ENCODE assay signal across 24 cellular contexts in genomic region chr15:41877631-41878354, GRCh38. TPM values are rescaled to one million over a fixed set of nuclear protein-coding genes. Genes with fewer than 3 reads are reported as not detected.
A peak's percentile ranks its signal among the peaks of the same experiment; 100 is the strongest.
DNase-seq lines count a peak whose midpoint lies in the region; ATAC-seq and TF ChIP-seq lines count a peak whose summit lies in the region.
"Had no signal": no experiment of that assay in that cellular context is flagged by ENCODE, and none has a peak within 500 bp of the region (broad histone marks: within the 10 kb centered on the region; RNA-seq: fewer than 3 reads in every experiment).

No MANE protein-coding gene starts in this region.

- intact Hi-C loops in MCF 10A (cut with micrococcal nuclease), result no loop called here
- intact Hi-C loops in upper lobe of right lung (cut with DNase I), result no loop called here

- CTCF ChIA-PET in MCF 10A (lab: Yijun Ruan, JAX), result interaction anchor here (0.5 kb wide), 1 partner anchor 197 kb away, joined by 3 read pairs; no protein-coding TSS in a partner anchor

- H3K9me3 ChIP-seq in endodermal cell (ENCODE audit: control insufficient read depth, low read length) (no peaks in the 10 kb centered on the region), upper lobe of right lung (no peaks in the 10 kb centered on the region)
- H3K9me3 ChIP-seq: psoas muscle had no signal

- no peak overlapping the region for H3K27ac Mint-ChIP-seq in MCF 10A (ENCODE audit: low read depth, unreplicated experiment)
- H3K27ac Mint-ChIP-seq in endodermal cell, result no peak overlapping the region
- H3K27ac Mint-ChIP-seq: activated CD4-positive, alpha-beta memory T cell treated with anti-CD3 and anti-CD28 coated beads for 36 hours; activated T-helper 17 cell treated with anti-CD3 and anti-CD28 coated beads, Interleukin-2, amount 50 U/mL, for 72 hours; B cell had no signal

- WGBS in endodermal cell (ENCODE audit: insufficient coverage in 1 of 2, insufficient read length in 1 of 2), 2 experiments, result 83 to 87% methylated on average over 11 to 13 of the region's 13 CpGs

- POLR2A ChIA-PET in MCF 10A (lab: Yijun Ruan, JAX), result no interaction called here

- H3K4me1 Mint-ChIP-seq in MCF 10A (ENCODE audit: insufficient read depth, unreplicated experiment) (peaks cover 2% of the 10 kb centered on the region), endodermal cell (peaks cover 1% of the 10 kb centered on the region)
- H3K4me1 Mint-ChIP-seq: stimulated activated naive CD8-positive, alpha-beta T cell treated with anti-CD3 and anti-CD28 coated beads, Interleukin-15, amount 100 ng/mL, for 72 hours had no signal

- H3K27ac ChIP-seq in endodermal cell (ENCODE audit: low read depth, low read length) (no peak overlapping the region), upper lobe of right lung (no peak overlapping the region)
- H3K27ac ChIP-seq: brain microvascular endothelial cell, psoas muscle had no signal

- no peaks in the 10 kb centered on the region for H3K27me3 Mint-ChIP-seq in MCF 10A (ENCODE audit: insufficient read depth, unreplicated experiment)
- H3K27me3 Mint-ChIP-seq in endodermal cell (ENCODE audit: insufficient read depth), result peaks cover 34% of the 10 kb centered on the region

- peak; percentile 3 for ATAC-seq in upper lobe of right lung
- ATAC-seq: activated T-helper 17 cell treated with anti-CD3 and anti-CD28 coated beads, Interleukin-2, amount 50 U/mL, for 72 hours; left lobe of liver; stimulated activated naive CD8-positive, alpha-beta T cell treated with anti-CD3 and anti-CD28 coated beads, Interleukin-15, amount 100 ng/mL, for 72 hours had no signal

- H3K9ac ChIP-seq in endodermal cell (ENCODE audit: extremely low read depth, low read length, poor library complexity, severe bottlenecking), result no peak overlapping the region

- H3K4me3 Mint-ChIP-seq in MCF 10A (ENCODE audit: unreplicated experiment) (no peak overlapping the region), endodermal cell (no peak overlapping the region)
- H3K4me3 Mint-ChIP-seq: activated CD4-positive, alpha-beta memory T cell treated with anti-CD3 and anti-CD28 coated beads for 36 hours; activated T-helper 17 cell treated with anti-CD3 and anti-CD28 coated beads, Interleukin-2, amount 50 U/mL, for 72 hours; B cell; stimulated activated naive CD8-positive, alpha-beta T cell treated with anti-CD3 and anti-CD28 coated beads, Interleukin-15, amount 100 ng/mL, for 72 hours had no signal

- H3K27me3 ChIP-seq in endodermal cell (ENCODE audit: control insufficient read depth, insufficient read depth, low read length, poor library complexity, severe bottlenecking), result peaks cover 32% of the 10 kb centered on the region
- H3K27me3 ChIP-seq in upper lobe of right lung, result no peaks in the 10 kb centered on the region
- H3K27me3 ChIP-seq: brain microvascular endothelial cell had no signal

- H3K36me3 ChIP-seq in endodermal cell (ENCODE audit: control insufficient read depth, insufficient read depth, low read length) (no peaks in the 10 kb centered on the region), upper lobe of right lung (no peaks in the 10 kb centered on the region)
- H3K36me3 ChIP-seq: brain microvascular endothelial cell had no signal

- H3K4me3 ChIP-seq in endodermal cell (ENCODE audit: low read length) (no peak overlapping the region), upper lobe of right lung (no peak overlapping the region)
- H3K4me3 ChIP-seq: dorsolateral prefrontal cortex, psoas muscle had no signal

- DNase-seq in T47D (ENCODE audit: low read depth in 1 of 2, low spot score in 1 of 2) (peak; percentile 73 to 92), MCF 10A (ENCODE audit: unreplicated experiment) (no peak), NCI-H2029 treated with DMSO at 0.1 percent for 48 hours (lab: John Stamatoyannopoulos, UW) (peak; percentile 22), endodermal cell (no peak), upper lobe of right lung (no peak), GM03348 (ENCODE audit: low spot score) (no peak), RKO (ENCODE audit: low spot score) (no peak), Ammon's horn (ENCODE audit: low spot score) (no peak)
- DNase-seq: activated CD4-positive, alpha-beta memory T cell treated with anti-CD3 and anti-CD28 coated beads for 36 hours; activated CD4-positive, CD25-positive, alpha-beta regulatory T cell treated with anti-CD3 and anti-CD28 coated beads, Interleukin-2, amount 50 U/mL, for 72 hours; activated CD8-positive, alpha-beta memory T cell treated with anti-CD3 and anti-CD28 coated beads, Interleukin-2, amount 50 U/mL, for 4 hours; activated naive CD4-positive, alpha-beta T cell treated with anti-CD3 and anti-CD28 coated beads, Interleukin-2, amount 50 U/mL, for 16 hours; amniotic stem cell; brain microvascular endothelial cell; NCI-H1694 treated with DMSO at 0.1 percent for 48 hours; NCI-H446 treated with DMSO at 0.1 percent for 48 hours; SHP77 treated with DMSO at 0.1 percent for 48 hours; stimulated activated naive CD8-positive, alpha-beta T cell treated with anti-CD3 and anti-CD28 coated beads, Interleukin-15, amount 100 ng/mL, for 72 hours; T-helper 1 cell had no signal

- no peaks in the 10 kb centered on the region for H3K9me3 Mint-ChIP-seq in MCF 10A (ENCODE audit: unreplicated experiment)
- H3K9me3 Mint-ChIP-seq in endodermal cell, result no peaks in the 10 kb centered on the region
- H3K9me3 Mint-ChIP-seq: activated CD4-positive, alpha-beta memory T cell treated with anti-CD3 and anti-CD28 coated beads for 36 hours; activated T-helper 17 cell treated with anti-CD3 and anti-CD28 coated beads, Interleukin-2, amount 50 U/mL, for 72 hours; stimulated activated naive CD8-positive, alpha-beta T cell treated with anti-CD3 and anti-CD28 coated beads, Interleukin-15, amount 100 ng/mL, for 72 hours had no signal

- in situ Hi-C loops in T47D (cut with HindIII; ENCODE audit: low pct_unique_long_range_greater_than_20kb, low sequenced_read_pairs), result no loop called here

- TF ChIP-seq CTCF in MCF 10A (IDR thresholded peaks at IDR 0.05; ENCODE audit: unreplicated experiment) (no peak), endodermal cell (conservative IDR thresholded peaks at IDR 0.05) (peak; percentile 53), upper lobe of right lung (IDR thresholded peaks at IDR 0.05) (no peak)

- no TSS peak for BruUV-seq in MCF 10A (replicated peaks; lab: Mats Ljungman, UMichigan)

- H3K4me1 ChIP-seq in endodermal cell (ENCODE audit: control insufficient read depth, insufficient read depth, low read length) (no peaks in the 10 kb centered on the region), upper lobe of right lung (peaks cover 3% of the 10 kb centered on the region)

- H3K36me3 Mint-ChIP-seq in MCF 10A (ENCODE audit: insufficient read depth, unreplicated experiment) (no peaks in the 10 kb centered on the region), endodermal cell (ENCODE audit: low read depth) (no peaks in the 10 kb centered on the region)

RNA-seq across cellular contexts. Expression of gene SPTBN5, which starts 16.1 kb away (rescaled TPM):
- total RNA-seq in MCF 10A (2022) (1.1 TPM in 2 replicates), endodermal cell (1 to 10 TPM; 2.0 to 2.8 TPM), upper lobe of right lung (1.9 TPM)
- 0.25 TPM for polyA plus RNA-seq in endodermal cell (2013, experiment 1 of 2)
- 0.29 TPM for polyA plus RNA-seq in endodermal cell (2013, experiment 2 of 2)

RNA-seq across cellular contexts. Expression of gene PLA2G4B, which starts 39.1 kb away (rescaled TPM):
- total RNA-seq in MCF 10A (2022) (3.8 and 5.0 TPM in 2 replicates), endodermal cell (10 to 100 TPM in 1 of 2 donors, 1 to 10 TPM in 1; 6.9 to 10.1 TPM), upper lobe of right lung (14.4 TPM)
- 21.8 TPM for polyA plus RNA-seq in endodermal cell (2013, experiment 1 of 2)
- polyA plus RNA-seq in endodermal cell (2013, experiment 2 of 2), result 25.3 TPM

RNA-seq across cellular contexts. Expression of gene JMJD7, which starts 49.9 kb away (rescaled TPM):
- total RNA-seq in MCF 10A (2022), result 9.2 and 13.3 TPM in 2 replicates
- total RNA-seq in endodermal cell, result 10 to 100 TPM; 18.4 to 22.1 TPM
- polyA plus RNA-seq in endodermal cell (2013, experiment 1 of 2), result 14.1 TPM
- polyA plus RNA-seq in endodermal cell (2013, experiment 2 of 2), result 11.3 TPM
- 36.7 TPM for total RNA-seq in upper lobe of right lung

Comparison
In these comparisons a context has a peak if more than half of its experiments do, and no peak if none do; other contexts are left out.
1. DNase-seq: peak in T47D (2 of 2) and NCI-H2029 treated with DMSO at 0.1 percent for 48 hours (single experiment); none in MCF 10A (single experiment), endodermal cell (single experiment), upper lobe of right lung (single experiment), GM03348 (single experiment), RKO (single experiment) and Ammon's horn (single experiment).